ENCODE assay signal across 7 cellular contexts in the genomic region with DNA sequence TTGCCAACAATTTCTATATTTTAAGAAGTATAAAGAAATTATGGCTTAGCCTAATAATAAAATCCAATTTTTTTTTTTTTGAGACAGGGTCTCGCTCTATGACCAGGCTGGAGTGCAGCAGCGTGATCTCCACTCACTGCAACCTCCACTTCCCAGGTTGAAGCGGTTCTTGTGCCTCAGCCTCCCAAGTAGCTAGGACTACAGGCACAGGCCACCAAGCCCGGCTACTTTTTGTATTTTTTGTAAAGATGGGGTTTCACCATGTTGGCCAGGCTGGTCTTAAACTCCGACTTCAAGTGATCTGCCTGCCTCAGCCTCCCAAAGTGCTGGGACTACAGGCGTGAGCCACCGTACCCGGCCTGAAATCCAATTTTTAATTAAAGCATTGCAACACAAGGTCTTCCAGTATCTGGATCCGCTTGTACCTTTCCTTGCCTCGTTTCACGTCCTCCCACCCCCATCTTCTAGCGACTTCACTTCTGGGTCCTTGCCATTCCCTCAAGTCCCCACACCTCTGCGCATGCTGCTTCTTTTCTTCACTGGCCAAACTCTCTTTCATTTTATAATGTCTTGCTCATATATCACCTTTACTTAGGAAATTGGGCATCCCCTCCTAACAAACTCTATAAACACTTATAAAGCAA. TPM values are rescaled to one million over a fixed set of nuclear protein-coding genes. Genes with fewer than 3 reads are reported as not detected.
DNase-seq lines count a peak whose midpoint lies in the region; ATAC-seq and TF ChIP-seq lines count a peak whose summit lies in the region.

No MANE protein-coding gene starts in this region.

- H3K9me2 ChIP-seq in GM23248 (ENCODE audit: insufficient read depth) = no peaks in the 10 kb centered on the region

- H3K4me3 ChIP-seq in GM23248 (peak overlapping the region; percentile 96), fibroblast of mammary gland (ENCODE audit: control insufficient read depth, low read depth, low read length) (peak overlapping the region; percentile 88), skeletal muscle tissue (ENCODE audit: low read length in 3 of 3) (peak overlapping the region; percentile 39 to 95 (median 52))

- H3K9ac ChIP-seq in GM23248 = peak overlapping the region; percentile 99
- peak overlapping the region in 1 of 3 donors; percentile 40 for H3K9ac ChIP-seq in skeletal muscle tissue (ENCODE audit: low read depth in 1 of 3, low read length in 3 of 3)

- no peak for TF ChIP-seq CTCF in fibroblast of mammary gland (conservative IDR thresholded peaks at IDR 0.05; ENCODE audit: control insufficient read depth, insufficient read depth, low read depth, low read length)

- H2AFZ ChIP-seq in GM23248 = no peak overlapping the region

- H3K27me3 ChIP-seq in GM23248 (replicated peaks; ENCODE audit: insufficient read depth) = no peaks in the 10 kb centered on the region
- no peaks in the 10 kb centered on the region for H3K27me3 ChIP-seq in skeletal muscle tissue (ENCODE audit: control insufficient read depth in 3 of 3, insufficient read depth in 3 of 3, low read length in 3 of 3)

- H3K79me2 ChIP-seq in GM23248 (ENCODE audit: insufficient read depth) = peaks cover 95% of the 10 kb centered on the region

- H3K36me3 ChIP-seq in GM23248 (ENCODE audit: low read depth) (peaks cover 13% of the 10 kb centered on the region), skeletal muscle tissue (ENCODE audit: control insufficient read depth in 3 of 3, insufficient read depth in 3 of 3, low read length in 3 of 3) (peaks cover 0 to 5% (median 0%) of the 10 kb centered on the region in 3 donors)

- H3K9me3 ChIP-seq in GM23248 (ENCODE audit: low read depth) = no peaks in the 10 kb centered on the region
- no peaks in the 10 kb centered on the region for H3K9me3 ChIP-seq in skeletal muscle tissue (ENCODE audit: control insufficient read depth in 3 of 3, low read length in 3 of 3)

- H3K27ac ChIP-seq in GM23248 = peak overlapping the region; percentile 98
- peak overlapping the region; percentile 20 for H3K27ac ChIP-seq in skeletal muscle tissue (ENCODE audit: low read depth, low read length)

- peak overlapping the region; percentile 91 for H3K4me2 ChIP-seq in GM23248 (ENCODE audit: unreplicated experiment)

- in situ Hi-C loops in GM23248 (cut with MboI) = loop anchor here (10.0 kb wide), 1 partner anchor 138 kb away; no protein-coding TSS in a partner anchor

- DNase-seq in GM23248 = no peak
- DNase-seq in RKO (ENCODE audit: low spot score) = peak; percentile 45
- no peak for DNase-seq in fibroblast of mammary gland (ENCODE audit: low read depth)
- no peak for DNase-seq in GOT3 (lab: John Stamatoyannopoulos, UW)

- TF ChIP-seq POLR2A in GM18505 (IDR thresholded peaks at IDR 0.05; ENCODE audit: borderline replicate concordance, extremely low read depth, insufficient read depth, insufficient read length) = no peak

- no peak for ATAC-seq in GM18505 (IDR thresholded peaks at IDR 0.05; ENCODE audit: unreplicated experiment)
- ATAC-seq in HG02840 (IDR thresholded peaks at IDR 0.05; ENCODE audit: low FRiP score, unreplicated experiment) = no peak

- peaks cover 42% of the 10 kb centered on the region for H3F3A ChIP-seq in GM23248 (ENCODE audit: insufficient read depth)

- WGBS in GM23248 (ENCODE audit: low coverage in 1 of 2, low lambda C conversion rate in 2 of 2, missing lambda C conversion rate in 2 of 2), 2 experiments = 84 to 85% methylated on average over 13 of the region's 13 CpGs

- peaks cover 37% of the 10 kb centered on the region for H3K4me1 ChIP-seq in GM23248 (ENCODE audit: insufficient read depth)
- H3K4me1 ChIP-seq in skeletal muscle tissue (ENCODE audit: control insufficient read depth in 3 of 3, insufficient read depth in 3 of 3, low read length in 3 of 3) = peaks cover 17 to 32% (median 26%) of the 10 kb centered on the region in 3 donors

- peaks cover 22% of the 10 kb centered on the region; the same call in 1 of the 2 replicates for H4K20me1 ChIP-seq in GM23248 (ENCODE audit: insufficient read depth)

RNA-seq across cellular contexts. Expression of gene FUBP1, which starts 2.3 kb away (rescaled TPM):
- total RNA-seq in GM23248 (2014; rRNA removed; shearing (Covaris generic)) = 59.1 and 69.9 TPM in 2 replicates
- polyA plus RNA-seq in GM23248 (2016; fragmentation: Nextera tagmentation; extraction: Ambion mirVana) = 48.4 and 52.2 TPM in 2 replicates
- total RNA-seq in skeletal muscle tissue = 124 TPM

RNA-seq across cellular contexts. Expression of gene DNAJB4, which starts 28.2 kb away (rescaled TPM):
- total RNA-seq in GM23248 (2014; rRNA removed; shearing (Covaris generic)) = 125 and 133 TPM in 2 replicates
- 147 and 151 TPM in 2 replicates for polyA plus RNA-seq in GM23248 (2016; fragmentation: Nextera tagmentation; extraction: Ambion mirVana)
- total RNA-seq in skeletal muscle tissue = 53.8 TPM
